ENCODE assay signal across 8 cellular contexts in the genomic region with DNA sequence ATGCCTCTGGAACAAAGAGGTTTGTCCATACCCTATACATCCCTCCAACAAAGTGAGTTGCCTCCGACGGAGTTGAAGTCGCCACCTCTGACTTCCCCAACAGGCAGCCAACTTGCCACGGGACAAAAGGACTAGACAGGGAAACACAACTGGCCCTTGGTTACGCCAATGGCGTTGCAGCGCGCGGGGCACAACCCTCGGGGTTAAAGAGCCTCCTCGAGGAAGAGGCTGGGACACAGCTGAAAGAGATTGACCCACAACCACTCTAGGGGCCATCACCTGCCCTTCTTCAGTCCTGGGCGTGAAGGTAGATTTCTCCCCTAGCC. TPM values are rescaled to one million over a fixed set of nuclear protein-coding genes. Genes with fewer than 3 reads are reported as not detected.
DNase-seq lines count a peak whose midpoint lies in the region; ATAC-seq, FAIRE-seq and TF ChIP-seq lines count a peak whose summit lies in the region.

No MANE protein-coding gene starts in this region.

- no peaks in the 10 kb centered on the region for H3K27me3 ChIP-seq in GM06990 (replicated peaks; ENCODE audit: control insufficient read depth, insufficient read depth, low read length)
- H3K27me3 ChIP-seq in heart left ventricle, result no peaks in the 10 kb centered on the region

- CTCF ChIA-PET in A549 (lab: Yijun Ruan, JAX), result interaction anchor here (1.1 to 2.9 kb wide), 5 partner anchors 9 to 76 kb away, joined by 3 to 21 read pairs (median 4); a partner anchor contains a TSS
- CTCF ChIA-PET in GM10248 (lab: Yijun Ruan, JAX), result interaction anchor here (2.0 kb wide), 1 partner anchor 13 kb away, joined by 10 read pairs; a partner anchor contains a TSS

- H3K36me3 ChIP-seq in GM06990 (ENCODE audit: control insufficient read depth, insufficient read depth, low read length) (no peaks in the 10 kb centered on the region; the same call in 1 of the 2 replicates), heart left ventricle (no peaks in the 10 kb centered on the region)

- H3K27ac Mint-ChIP-seq in activated T-helper 1 cell treated with anti-CD3 and anti-CD28 coated beads, Interleukin-12 subunit alpha, Interleukin-12 subunit beta, Interleukin-2, Interleukin-4 antibody, amounts not matched to agents 30 ng/mL and 10 ng/mL and 1 ng/mL, durations not matched to agents 14 hours and 24 hours and 36 hours, result peak overlapping the region; percentile 99

- H3K27ac ChIP-seq in A549, result peak overlapping the region; percentile 83 to 91
- H3K27ac ChIP-seq in heart left ventricle, result peak overlapping the region; percentile 66 to 98 (median 88)

- peaks cover 49% of the 10 kb centered on the region for H3K4me1 Mint-ChIP-seq in activated T-helper 1 cell treated with anti-CD3 and anti-CD28 coated beads, Interleukin-12 subunit alpha, Interleukin-12 subunit beta, Interleukin-2, Interleukin-4 antibody, amounts not matched to agents 30 ng/mL and 10 ng/mL and 1 ng/mL, durations not matched to agents 14 hours and 24 hours and 36 hours (ENCODE audit: low read depth)

- no peaks in the 10 kb centered on the region for H3K27me3 Mint-ChIP-seq in activated T-helper 1 cell treated with anti-CD3 and anti-CD28 coated beads, Interleukin-12 subunit alpha, Interleukin-12 subunit beta, Interleukin-2, Interleukin-4 antibody, amounts not matched to agents 30 ng/mL and 10 ng/mL and 1 ng/mL, durations not matched to agents 14 hours and 24 hours and 36 hours (ENCODE audit: insufficient read depth)

- TF ChIP-seq RAD21 in A549 (conservative IDR thresholded peaks at IDR 0.05 in 1 of 2, IDR thresholded peaks at IDR 0.05 in 1 of 2), result no peak

- peaks cover 11% of the 10 kb centered on the region for H3K36me3 Mint-ChIP-seq in activated T-helper 1 cell treated with anti-CD3 and anti-CD28 coated beads, Interleukin-12 subunit alpha, Interleukin-12 subunit beta, Interleukin-2, Interleukin-4 antibody, amounts not matched to agents 30 ng/mL and 10 ng/mL and 1 ng/mL, durations not matched to agents 14 hours and 24 hours and 36 hours (ENCODE audit: low read depth)

- DNase-seq in A549 (ENCODE audit: low read depth in 1 of 2, low spot score in 1 of 2), result peak; percentile 70 to 81
- no peak for DNase-seq in GM06990 (ENCODE audit: extremely low read depth, insufficient read length)
- DNase-seq in NCI-H146 (lab: John Stamatoyannopoulos, UW), result peak; percentile 75
- peak; percentile 53 for DNase-seq in activated T-helper 1 cell treated with anti-CD3 and anti-CD28 coated beads, Interleukin-12 subunit alpha, Interleukin-12 subunit beta, Interleukin-2, Interleukin-4 antibody, amounts not matched to agents 30 ng/mL and 10 ng/mL and 1 ng/mL, durations not matched to agents 14 hours and 24 hours and 36 hours (ENCODE audit: low spot score)
- DNase-seq in heart left ventricle, result peak in 4 of 5 donors; percentile 34 to 65 (median 40)
- DNase-seq in posterior vena cava (ENCODE audit: low spot score), result peak; percentile 83
- no peak for DNase-seq in GM10248 (ENCODE audit: extremely low spot score)

- H3K9me3 ChIP-seq in A549 (no peaks in the 10 kb centered on the region), heart left ventricle (no peaks in the 10 kb centered on the region)

- no peaks in the 10 kb centered on the region for H3K9me3 Mint-ChIP-seq in activated T-helper 1 cell treated with anti-CD3 and anti-CD28 coated beads, Interleukin-12 subunit alpha, Interleukin-12 subunit beta, Interleukin-2, Interleukin-4 antibody, amounts not matched to agents 30 ng/mL and 10 ng/mL and 1 ng/mL, durations not matched to agents 14 hours and 24 hours and 36 hours

- peak; percentile 58 to 76 for ATAC-seq in A549
- peak; percentile 26 for ATAC-seq in HG02678 (IDR thresholded peaks at IDR 0.05; ENCODE audit: unreplicated experiment)
- peak; percentile 12 to 19 (median 14) for ATAC-seq in heart left ventricle

- no peak for FAIRE-seq in A549 (lab: Jason Lieb, UNC)

- H3K4me2 ChIP-seq in A549, result peak overlapping the region; percentile 77

- no peak; the same call in 1 of the 2 replicates for TF ChIP-seq POLR2A in A549 (IDR thresholded peaks at IDR 0.05; ENCODE audit: low read length)
- no peak for TF ChIP-seq POLR2A in heart left ventricle (IDR thresholded peaks at IDR 0.05)

- TF ChIP-seq CTCF in A549 (IDR thresholded peaks at IDR 0.05) (no peak), GM06990 (IDR thresholded peaks at IDR 0.05; ENCODE audit: insufficient read depth, low read length, poor library complexity, severe bottlenecking) (no peak), heart left ventricle (IDR thresholded peaks at IDR 0.05) (no peak), GM10248 (IDR thresholded peaks at IDR 0.05; ENCODE audit: control extremely low read depth, extremely low read depth, low read depth, missing control alignments) (no peak)

- TF ChIP-seq EP300 in A549 (IDR thresholded peaks at IDR 0.05), result no peak

- H3K4me3 Mint-ChIP-seq in activated T-helper 1 cell treated with anti-CD3 and anti-CD28 coated beads, Interleukin-12 subunit alpha, Interleukin-12 subunit beta, Interleukin-2, Interleukin-4 antibody, amounts not matched to agents 30 ng/mL and 10 ng/mL and 1 ng/mL, durations not matched to agents 14 hours and 24 hours and 36 hours, result peak overlapping the region; percentile 98

- intact Hi-C loops in activated T-helper 1 cell treated with anti-CD3 and anti-CD28 coated beads, Interleukin-12 subunit alpha, Interleukin-12 subunit beta, Interleukin-2, Interleukin-4 antibody, amounts not matched to agents 30 ng/mL and 10 ng/mL and 1 ng/mL, durations not matched to agents 14 hours and 24 hours and 36 hours (cut with micrococcal nuclease), result loop anchor here (1.0 to 10.0 kb wide), 14 partner anchors 14 to 1539 kb away; a partner anchor contains a TSS
- intact Hi-C loops in heart left ventricle (cut with DNase I), result loop anchor here in 4 of 10 donors (1.0 to 5.0 kb wide), 5 partner anchors 14 to 53 kb away; a partner anchor contains a TSS
- intact Hi-C loops in posterior vena cava (cut with DNase I), result no loop called here

- H3K4me1 ChIP-seq in A549, result peaks cover 28% of the 10 kb centered on the region
- H3K4me1 ChIP-seq in heart left ventricle, result peaks cover 4 to 57% (median 27%) of the 10 kb centered on the region in 12 donors

- 2% methylated on average over 12 of the region's 12 CpGs for WGBS in A549 (ENCODE audit: missing lambda C conversion rate)
- 0 to 2% (median 0%) methylated on average over 10 to 12 of the region's 12 CpGs for WGBS in heart left ventricle, 4 donors

- POLR2A ChIA-PET in A549 (lab: Yijun Ruan, JAX), result interaction anchor here (0.9 to 2.3 kb wide), 4 partner anchors 14 to 34 kb away, joined by 3 to 25 read pairs (median 8); a partner anchor contains a TSS
- POLR2A ChIA-PET in GM10248 (lab: Yijun Ruan, JAX), result no interaction called here

- H3K4me3 ChIP-seq in A549 (peak overlapping the region; percentile 82), GM06990 (replicated peaks; ENCODE audit: low read depth, low read length) (peak overlapping the region; percentile 98), heart left ventricle (peak overlapping the region; percentile 61 to 97 (median 84))

RNA-seq across cellular contexts. Expression of a gene that starts 0.5 kb away (rescaled TPM):
- polyA plus RNA-seq in A549 (2011; rRNA removed), result 101 and 130 TPM in 2 replicates
- polyA plus RNA-seq in A549 (2012; cell fraction: cytosol; rRNA removed), result 77.7 and 97.8 TPM in 2 replicates
- polyA plus RNA-seq in A549 (2012; cell fraction: nucleus; rRNA removed), result 154 and 161 TPM in 2 replicates
- polyA plus RNA-seq in A549 (2017; fragmentation: RNase III; extraction: RNeasy Plus Mini Kit Qiagen cat#74134 plus additional on column Dnase treatment), result 69.2 to 78.2 TPM (median 75.4 TPM) in 3 replicates
- polyA minus RNA-seq in A549 (2011; rRNA and poly(A)+ RNA removed), result 100 and 126 TPM in 2 replicates
- 86.3 and 86.6 TPM in 2 replicates for total RNA-seq in activated T-helper 1 cell treated with anti-CD3 and anti-CD28 coated beads, Interleukin-12 subunit alpha, Interleukin-12 subunit beta, Interleukin-2, Interleukin-4 antibody, amounts not matched to agents 30 ng/mL and 10 ng/mL and 1 ng/mL, durations not matched to agents 14 hours and 24 hours and 36 hours
- 10 to 100 TPM; 19.9 to 42.6 (median 28.3) TPM for total RNA-seq in heart left ventricle
- polyA plus RNA-seq in heart left ventricle, result 10 to 100 TPM; 17.8 to 21.9 TPM
- 10 to 100 TPM; 36.9 to 41.3 TPM for total RNA-seq in posterior vena cava

RNA-seq across cellular contexts. Expression of a gene that starts 14.1 kb away (rescaled TPM):
- polyA plus RNA-seq in A549 (2011; rRNA removed), result 62.8 and 90.3 TPM in 2 replicates
- 55.2 and 60.3 TPM in 2 replicates for polyA plus RNA-seq in A549 (2012; cell fraction: cytosol; rRNA removed)
- polyA plus RNA-seq in A549 (2012; cell fraction: nucleus; rRNA removed), result 84.3 and 131 TPM in 2 replicates
- polyA plus RNA-seq in A549 (2017; fragmentation: RNase III; extraction: RNeasy Plus Mini Kit Qiagen cat#74134 plus additional on column Dnase treatment), result 73.5 to 75.8 TPM (median 74.5 TPM) in 3 replicates
- polyA minus RNA-seq in A549 (2011; rRNA and poly(A)+ RNA removed), result 72.8 and 84.0 TPM in 2 replicates
- total RNA-seq in activated T-helper 1 cell treated with anti-CD3 and anti-CD28 coated beads, Interleukin-12 subunit alpha, Interleukin-12 subunit beta, Interleukin-2, Interleukin-4 antibody, amounts not matched to agents 30 ng/mL and 10 ng/mL and 1 ng/mL, durations not matched to agents 14 hours and 24 hours and 36 hours, result 53.9 and 55.8 TPM in 2 replicates
- 10 to 100 TPM; 28.5 to 59.3 (median 37.0) TPM for total RNA-seq in heart left ventricle
- 10 to 100 TPM; 40.2 to 69.0 TPM for polyA plus RNA-seq in heart left ventricle
- total RNA-seq in posterior vena cava, result 10 to 100 TPM; 30.1 to 36.2 TPM

RNA-seq across cellular contexts. Expression of a gene that starts 14.4 kb away (rescaled TPM):
- 141 and 158 TPM in 2 replicates for polyA plus RNA-seq in A549 (2011; rRNA removed)
- polyA plus RNA-seq in A549 (2012; cell fraction: cytosol; rRNA removed), result 137 and 149 TPM in 2 replicates
- 150 and 155 TPM in 2 replicates for polyA plus RNA-seq in A549 (2012; cell fraction: nucleus; rRNA removed)
- polyA plus RNA-seq in A549 (2017; fragmentation: RNase III; extraction: RNeasy Plus Mini Kit Qiagen cat#74134 plus additional on column Dnase treatment), result 150 to 166 TPM (median 154 TPM) in 3 replicates
- 117 and 132 TPM in 2 replicates for polyA minus RNA-seq in A549 (2011; rRNA and poly(A)+ RNA removed)
- total RNA-seq in activated T-helper 1 cell treated with anti-CD3 and anti-CD28 coated beads, Interleukin-12 subunit alpha, Interleukin-12 subunit beta, Interleukin-2, Interleukin-4 antibody, amounts not matched to agents 30 ng/mL and 10 ng/mL and 1 ng/mL, durations not matched to agents 14 hours and 24 hours and 36 hours, result 134 and 137 TPM in 2 replicates
- total RNA-seq in heart left ventricle, result 10 to 100 TPM; 59.4 to 90.7 (median 77.2) TPM
- polyA plus RNA-seq in heart left ventricle, result 100 to 1,000 TPM in 1 of 2 donors, 10 to 100 TPM in 1; 39.2 to 106 TPM
- total RNA-seq in posterior vena cava, result 10 to 100 TPM; 76.4 to 85.3 TPM

RNA-seq across cellular contexts. Expression of a gene that starts 24.5 kb away (rescaled TPM):
- 9.9 and 10.8 TPM in 2 replicates for polyA plus RNA-seq in A549 (2011; rRNA removed)
- 17.4 and 22.5 TPM in 2 replicates for polyA plus RNA-seq in A549 (2012; cell fraction: cytosol; rRNA removed)
- polyA plus RNA-seq in A549 (2012; cell fraction: nucleus; rRNA removed), result 45.0 and 49.8 TPM in 2 replicates
- 13.1 to 22.7 TPM (median 22.1 TPM) in 3 replicates for polyA plus RNA-seq in A549 (2017; fragmentation: RNase III; extraction: RNeasy Plus Mini Kit Qiagen cat#74134 plus additional on column Dnase treatment)
- 12.3 and 13.8 TPM in 2 replicates for polyA minus RNA-seq in A549 (2011; rRNA and poly(A)+ RNA removed)
- total RNA-seq in activated T-helper 1 cell treated with anti-CD3 and anti-CD28 coated beads, Interleukin-12 subunit alpha, Interleukin-12 subunit beta, Interleukin-2, Interleukin-4 antibody, amounts not matched to agents 30 ng/mL and 10 ng/mL and 1 ng/mL, durations not matched to agents 14 hours and 24 hours and 36 hours, result 14.5 and 16.2 TPM in 2 replicates
- total RNA-seq in heart left ventricle, result 10 to 100 TPM in 1 of 9 donors, 1 to 10 TPM in 8; 2.8 to 10.4 (median 7.1) TPM
- 10 to 100 TPM in 1 of 2 donors, 1 to 10 TPM in 1; 8.7 to 11.8 TPM for polyA plus RNA-seq in heart left ventricle
- 10 to 100 TPM; 15.6 to 15.7 TPM for total RNA-seq in posterior vena cava

RNA-seq across cellular contexts. Expression of a gene that starts 33.1 kb away (rescaled TPM):
- polyA plus RNA-seq in A549 (2011; rRNA removed) (130 and 157 TPM in 2 replicates), A549 (2017; fragmentation: RNase III; extraction: RNeasy Plus Mini Kit Qiagen cat#74134 plus additional on column Dnase treatment) (61.4 to 70.5 TPM (median 67.7 TPM) in 3 replicates), heart left ventricle (100 to 1,000 TPM in 1 of 2 donors, 10 to 100 TPM in 1; 69.3 to 134 TPM)
- 133 and 139 TPM in 2 replicates for polyA plus RNA-seq in A549 (2012; cell fraction: cytosol; rRNA removed)
- polyA plus RNA-seq in A549 (2012; cell fraction: nucleus; rRNA removed), result 126 and 187 TPM in 2 replicates
- 164 and 218 TPM in 2 replicates for polyA minus RNA-seq in A549 (2011; rRNA and poly(A)+ RNA removed)
- total RNA-seq in activated T-helper 1 cell treated with anti-CD3 and anti-CD28 coated beads, Interleukin-12 subunit alpha, Interleukin-12 subunit beta, Interleukin-2, Interleukin-4 antibody, amounts not matched to agents 30 ng/mL and 10 ng/mL and 1 ng/mL, durations not matched to agents 14 hours and 24 hours and 36 hours, result 85.9 and 89.9 TPM in 2 replicates
- total RNA-seq in heart left ventricle (100 to 1,000 TPM in 1 of 9 donors, 10 to 100 TPM in 8; 48.8 to 103 (median 65.7) TPM), posterior vena cava (10 to 100 TPM; 59.3 to 69.0 TPM)

Comparison
In these comparisons a context has a peak if more than half of its experiments do, and no peak if none do; other contexts are left out.
1. ATAC-seq: peak in every context shown above with its lines; median percentile 67 in A549; 26 in HG02678; 14 in heart left ventricle.
2. DNase-seq: peak in A549 (2 of 2), NCI-H146 (single experiment), activated T-helper 1 cell treated with anti-CD3 and anti-CD28 coated beads, Interleukin-12 subunit alpha, Interleukin-12 subunit beta, Interleukin-2, Interleukin-4 antibody, amounts not matched to agents 30 ng/mL and 10 ng/mL and 1 ng/mL, durations not matched to agents 14 hours and 24 hours and 36 hours (single experiment), heart left ventricle (4 of 5) and posterior vena cava (single experiment); none in GM06990 (single experiment) and GM10248 (single experiment).
3. Peak in every context shown above with its lines, with median percentiles within 50 percentile points of each other: H3K4me3 ChIP-seq.